ENCODE assay signal across 22 cellular contexts in genomic region chr17:61368832-61369468, GRCh38. TPM values are rescaled to one million over a fixed set of nuclear protein-coding genes. Genes with fewer than 3 reads are reported as not detected.
DNase-seq lines count a peak whose midpoint lies in the region; ATAC-seq, FAIRE-seq and TF ChIP-seq lines count a peak whose summit lies in the region.
"Had no signal": no experiment of that assay in that cellular context is flagged by ENCODE, and none has a peak within 500 bp of the region (broad histone marks: within the 10 kb centered on the region; RNA-seq: fewer than 3 reads in every experiment).

No MANE protein-coding gene starts in this region.

- no peak overlapping the region for H2AFZ ChIP-seq in H9 (ENCODE audit: low read length)
- H2AFZ ChIP-seq in H1 (ENCODE audit: low read length), result no peak overlapping the region
- H2AFZ ChIP-seq in neuronal stem cell (ENCODE audit: low read length), result peak overlapping the region; percentile 69

- H3K36me3 ChIP-seq in H1 (ENCODE audit: control insufficient read depth in 2 of 4, insufficient read depth in 4 of 4, low read length in 3 of 4) (no peaks in the 10 kb centered on the region), neuronal stem cell (replicated peaks in 1 of 2; ENCODE audit: control insufficient read depth in 2 of 2, insufficient read depth in 2 of 2, low read length in 2 of 2) (no peaks in the 10 kb centered on the region)

- H3K14ac ChIP-seq in H9 (ENCODE audit: insufficient read depth, low read length) (peak overlapping the region; percentile 46; the same call in 1 of the 2 replicates), H1 (ENCODE audit: insufficient read length) (no peak overlapping the region), neuronal stem cell (ENCODE audit: low read length) (no peak overlapping the region)

- H3K23ac ChIP-seq in H9 (ENCODE audit: insufficient read length, low read depth, low read length) (no peak overlapping the region), H1 (ENCODE audit: insufficient read length) (no peak overlapping the region), neuronal stem cell (ENCODE audit: low read depth, low read length, poor library complexity) (no peak overlapping the region)

- H3K23me2 ChIP-seq in H9 (ENCODE audit: insufficient read length, low read depth, low read length, poor library complexity, severe bottlenecking) (no peaks in the 10 kb centered on the region), H1 (ENCODE audit: low read depth, low read length) (no peaks in the 10 kb centered on the region)

- H3K4me3 Mint-ChIP-seq in H9, result no peak overlapping the region
- H3K4me3 Mint-ChIP-seq: CD4-positive, alpha-beta T cell had no signal

- no peak for ATAC-seq in GM21447 (IDR thresholded peaks at IDR 0.05; ENCODE audit: unreplicated experiment)
- ATAC-seq: HCT116, PC-3 had no signal

- H4K20me1 ChIP-seq in H9 (ENCODE audit: control insufficient read depth, insufficient read depth, insufficient read length) (no peaks in the 10 kb centered on the region), H1 (replicated peaks in 1 of 2; ENCODE audit: control insufficient read depth in 1 of 2, insufficient read depth in 2 of 2, low read length in 2 of 2) (peaks cover 0 to 2% of the 10 kb centered on the region in 2 experiments)

- H3K27me3 ChIP-seq in H9 (ENCODE audit: insufficient read depth, low read length), result no peaks in the 10 kb centered on the region
- H3K27me3 ChIP-seq in H1 (replicated peaks in 1 of 4; ENCODE audit: control insufficient read depth in 3 of 4, extremely low read depth in 1 of 4, insufficient read depth in 3 of 4, low read length in 3 of 4), result no peaks in the 10 kb centered on the region; a peak in 1 of 7 replicates
- H3K27me3 ChIP-seq in neuronal stem cell (ENCODE audit: control insufficient read depth in 3 of 3, insufficient read depth in 3 of 3, low read depth in 1 of 3, low read length in 3 of 3), result no peaks in the 10 kb centered on the region

- H4K5ac ChIP-seq in H9 (ENCODE audit: insufficient read length, low read depth, low read length) (no peak overlapping the region), H1 (ENCODE audit: insufficient read length, low read depth, low read length) (no peak overlapping the region)

- no CpG with 5 or more reads among the region's 8 CpGs for WGBS in H9 (ENCODE audit: extremely low coverage, insufficient read length, low lambda C conversion rate)
- WGBS in H1 (ENCODE audit: extremely low coverage in 1 of 2, insufficient coverage in 1 of 2, insufficient read length in 1 of 2, insufficient replicate concordance in 2 of 2, low coverage in 1 of 2, low lambda C conversion rate in 2 of 2, missing lambda C conversion rate in 1 of 2), 2 experiments, result 96% methylated on average over 8 of the region's 8 CpGs; no CpG with 5 or more reads in 1 of the 2 experiments
- no CpG with 5 or more reads among the region's 8 CpGs for WGBS in neuronal stem cell (ENCODE audit: extremely low coverage in 2 of 2, insufficient read length in 2 of 2, insufficient replicate concordance in 1 of 2), 2 donors

- H2BK20ac ChIP-seq in H9 (ENCODE audit: low read depth, low read length, poor library complexity, severe bottlenecking), result no peak overlapping the region
- no peak overlapping the region for H2BK20ac ChIP-seq in H1 (ENCODE audit: low read length)

- no peak overlapping the region for H2AK5ac ChIP-seq in H9 (ENCODE audit: insufficient read length, low read length)
- no peak overlapping the region for H2AK5ac ChIP-seq in H1 (ENCODE audit: low read depth, low read length)
- H2AK5ac ChIP-seq in neuronal stem cell (ENCODE audit: low read depth, low read length), result no peak overlapping the region

- POLR2A ChIA-PET in H1 (lab: Charles Lee; ENCODE audit: partially characterized antibody), result no interaction called here

- H3K18ac ChIP-seq in H9 (ENCODE audit: insufficient read length, low read depth, low read length) (no peak overlapping the region), H1 (ENCODE audit: extremely low read depth, low read length) (no peak overlapping the region), neuronal stem cell (ENCODE audit: low read length) (peak overlapping the region; percentile 54)

- no peak overlapping the region for H4K91ac ChIP-seq in H9 (ENCODE audit: insufficient read length, low read depth, low read length)
- H4K91ac ChIP-seq in H1 (replicated peaks; ENCODE audit: insufficient read length, low read length), result no peak overlapping the region
- no peak overlapping the region for H4K91ac ChIP-seq in neuronal stem cell (ENCODE audit: low read depth, low read length, poor library complexity)

- no peaks in the 10 kb centered on the region for H3K36me3 Mint-ChIP-seq in H9 (ENCODE audit: insufficient read depth in 1 of 3, low read depth in 3 of 3)

- H3K9ac ChIP-seq in H9 (ENCODE audit: extremely low read depth, insufficient read length, low read length), result no peak overlapping the region
- H3K9ac ChIP-seq in H1 (replicated peaks in 1 of 4; ENCODE audit: extremely low read depth in 1 of 4, low read depth in 3 of 4, low read length in 3 of 4), result no peak overlapping the region
- H3K9ac ChIP-seq in neuronal stem cell (ENCODE audit: low read depth, low read length, poor library complexity), result no peak overlapping the region
- H3K9ac ChIP-seq: KMS-11 had no signal

- H3K9me3 Mint-ChIP-seq in H9, result no peaks in the 10 kb centered on the region
- H3K9me3 Mint-ChIP-seq: CD4-positive, alpha-beta T cell had no signal

- H3T11ph ChIP-seq in H9 (ENCODE audit: low read length), result no peak overlapping the region

- H3K4me1 Mint-ChIP-seq in H9, result peaks cover 14 to 23% of the 10 kb centered on the region in 2 experiments

- CTCF ChIA-PET in H1 (lab: Charles Lee; ENCODE audit: partially characterized antibody), result interaction anchor here (1.2 to 3.3 kb wide), 3 partner anchors 10 to 23 kb away, joined by 3 to 10 read pairs (median 8); no protein-coding TSS in a partner anchor

- H3K27ac Mint-ChIP-seq in H9, result peak overlapping the region in 1 of 3 experiments; percentile 49; a peak in 4 of 7 replicates
- H3K27ac Mint-ChIP-seq: CD4-positive, alpha-beta T cell had no signal

- H3K56ac ChIP-seq in H9 (ENCODE audit: insufficient read length, low read depth, low read length) (no peak overlapping the region), H1 (replicated peaks; ENCODE audit: insufficient read length, low read depth, low read length) (no peak overlapping the region)

- H3K27ac ChIP-seq in H9 (ENCODE audit: insufficient read length, low read depth, low read length) (no peak overlapping the region), H1 (ENCODE audit: low read depth, low read length) (no peak overlapping the region), neuronal stem cell (replicated peaks; ENCODE audit: low read length) (peak overlapping the region; percentile 11), substantia nigra (ENCODE audit: low read depth, low read length, poor library complexity, severe bottlenecking) (peak overlapping the region; percentile 35)
- H3K27ac ChIP-seq: KMS-11 had no signal

- no peak overlapping the region for H2BK15ac ChIP-seq in H9 (ENCODE audit: low read depth, low read length)
- H2BK15ac ChIP-seq in H1 (ENCODE audit: low read length), result peak overlapping the region; percentile 8; the same call in 1 of the 2 replicates
- H2BK15ac ChIP-seq in neuronal stem cell (ENCODE audit: low read length), result no peak overlapping the region

- H3K4ac ChIP-seq in H9 (ENCODE audit: low read depth, low read length) (no peak overlapping the region), H1 (replicated peaks; ENCODE audit: insufficient read length, low read depth, low read length) (no peak overlapping the region), neuronal stem cell (ENCODE audit: low read length) (no peak overlapping the region)

- DNase-seq in H9 (no peak), H1 (ENCODE audit: low read depth in 1 of 2, low spot score in 2 of 2) (no peak), neuronal stem cell (ENCODE audit: low spot score) (no peak), substantia nigra (lab: John Stamatoyannopoulos, UW) (peak in 3 of 49 donors; percentile 8 to 27 (median 12)), putamen (ENCODE audit: low spot score) (no peak)
- no peak for DNase-seq in central memory CD4-positive, alpha-beta T cell
- no peak for DNase-seq in activated naive CD4-positive, alpha-beta T cell (lab: John Stamatoyannopoulos, UW)
- DNase-seq: CD4-positive, alpha-beta T cell; COR-L47; DMS79; NCI-H1092 treated with DMSO at 0.1 percent for 48 hours; NCI-H146; NCI-H2029; NCI-H2171; NCI-H446; NCI-H526; PC-3; RPMI8226; SHP77 had no signal

- no peaks in the 10 kb centered on the region for H3K27me3 Mint-ChIP-seq in H9 (ENCODE audit: low read depth)
- H3K27me3 Mint-ChIP-seq: CD4-positive, alpha-beta T cell had no signal

- H2BK120ac ChIP-seq in H9 (ENCODE audit: low read depth, low read length, poor library complexity, severe bottlenecking), result no peak overlapping the region
- H2BK120ac ChIP-seq in H1 (replicated peaks; ENCODE audit: low read depth, low read length), result no peak overlapping the region
- H2BK120ac ChIP-seq in neuronal stem cell (ENCODE audit: low read depth, low read length), result no peak overlapping the region

- no peaks in the 10 kb centered on the region for H3K4me1 ChIP-seq in H9 (ENCODE audit: insufficient read depth, low read length)
- peaks cover 0 to 3% (median 1%) of the 10 kb centered on the region in 4 experiments; a peak in 2 of 7 replicates for H3K4me1 ChIP-seq in H1 (replicated peaks in 1 of 4; ENCODE audit: control insufficient read depth in 3 of 4, insufficient read depth in 4 of 4, low read length in 3 of 4)
- H3K4me1 ChIP-seq in neuronal stem cell (ENCODE audit: control insufficient read depth in 2 of 2, insufficient read depth in 1 of 2, low read depth in 1 of 2, low read length in 2 of 2), result peaks cover 6 to 14% of the 10 kb centered on the region in 2 donors

- FAIRE-seq in H1 (lab: Jason Lieb, UNC), result no peak

- no peak overlapping the region for H3K4me3 ChIP-seq in H1 (ENCODE audit: extremely low read depth in 1 of 4, insufficient read depth in 2 of 4, low read depth in 3 of 4, low read length in 4 of 4)
- no peak overlapping the region for H3K4me3 ChIP-seq in neuronal stem cell (ENCODE audit: low read length in 2 of 2)

- TF ChIP-seq EP300 in H1 (IDR thresholded peaks at IDR 0.05; ENCODE audit: borderline replicate concordance in 1 of 2, low read depth in 2 of 2, low read length in 2 of 2), result no peak

- no peaks in the 10 kb centered on the region for H3K9me3 ChIP-seq in H9 (ENCODE audit: control insufficient read depth, low read depth, low read length)
- no peaks in the 10 kb centered on the region for H3K9me3 ChIP-seq in H1 (ENCODE audit: insufficient read depth in 2 of 2, low read depth in 1 of 2, low read length in 1 of 2)
- peaks cover 0 to 2% of the 10 kb centered on the region in 2 donors for H3K9me3 ChIP-seq in neuronal stem cell (replicated peaks in 1 of 2; ENCODE audit: control insufficient read depth in 2 of 2, insufficient read depth in 1 of 2, low read depth in 1 of 2, low read length in 2 of 2)

- H3K79me2 ChIP-seq in H9 (ENCODE audit: insufficient read depth, low read length) (no peaks in the 10 kb centered on the region), H1 (ENCODE audit: control insufficient read depth in 1 of 2, insufficient read depth in 2 of 2, low read length in 2 of 2) (no peaks in the 10 kb centered on the region)

- TF ChIP-seq RAD21 in H1 (IDR thresholded peaks at IDR 0.05 in 1 of 2, conservative IDR thresholded peaks at IDR 0.05 in 1 of 2; ENCODE audit: low read depth in 2 of 2, low read length in 2 of 2), result no peak

- no peak overlapping the region for H4K8ac ChIP-seq in H9 (replicated peaks; ENCODE audit: insufficient read length, low read depth, low read length)
- no peak overlapping the region for H4K8ac ChIP-seq in H1 (ENCODE audit: extremely low read depth, insufficient read depth, low read length)
- H4K8ac ChIP-seq in neuronal stem cell (ENCODE audit: low read depth, low read length), result no peak overlapping the region

- H3K4me2 ChIP-seq in H9 (ENCODE audit: insufficient read depth, insufficient read length, low read length), result no peak overlapping the region
- H3K4me2 ChIP-seq in H1 (ENCODE audit: insufficient read depth in 1 of 2, low read depth in 2 of 2, low read length in 2 of 2), result no peak overlapping the region
- no peak overlapping the region for H3K4me2 ChIP-seq in neuronal stem cell (ENCODE audit: insufficient read depth, low read length, poor library complexity, severe bottlenecking)
- H3K4me2 ChIP-seq: KMS-11 had no signal

- H2BK5ac ChIP-seq in H9 (ENCODE audit: insufficient read length, low read length), result no peak overlapping the region
- no peak overlapping the region for H2BK5ac ChIP-seq in H1 (ENCODE audit: low read depth, low read length)
- no peak overlapping the region for H2BK5ac ChIP-seq in neuronal stem cell (ENCODE audit: low read length)

- no peak overlapping the region for H2BK12ac ChIP-seq in H9 (ENCODE audit: insufficient read length, low read depth, low read length)
- no peak overlapping the region for H2BK12ac ChIP-seq in H1 (ENCODE audit: low read depth, low read length)
- H2BK12ac ChIP-seq in neuronal stem cell (ENCODE audit: low read length), result no peak overlapping the region

- no peak for TF ChIP-seq POLR2A in H1 (IDR thresholded peaks at IDR 0.05; ENCODE audit: control extremely low read depth in 1 of 2, low read depth in 2 of 2, low read length in 2 of 2)

- no peaks in the 10 kb centered on the region for H3K79me1 ChIP-seq in H9 (ENCODE audit: insufficient read depth, low read depth, low read length, poor library complexity, severe bottlenecking)
- no peaks in the 10 kb centered on the region for H3K79me1 ChIP-seq in H1 (ENCODE audit: low read depth, low read length)
- H3K79me1 ChIP-seq in neuronal stem cell (ENCODE audit: low read depth, low read length), result no peaks in the 10 kb centered on the region

- TF ChIP-seq CTCF in H9 (conservative IDR thresholded peaks at IDR 0.05) (no peak), H1 (IDR thresholded peaks at IDR 0.05; ENCODE audit: control extremely low read depth in 1 of 3, insufficient read depth in 1 of 3, low read depth in 1 of 3, low read length in 3 of 3) (no peak)

RNA-seq across cellular contexts. Expression of gene TBX2, which starts 30.7 kb away (rescaled TPM):
- not detected in 2 replicates for total RNA-seq in H9 (2021)
- total RNA-seq in H1 (2021; fragmentation: NEBNext Ultra II Directional; extraction: Animal tissue kit (Norgen Biotek cat#: 25700)), result not detected in 2 replicates
- 0.02 TPM in 1 of 2 replicates, not detected in the other for polyA plus RNA-seq in H1 (2011; rRNA removed)
- polyA plus RNA-seq in H1 (2011; cell fraction: cytosol; rRNA removed), result not detected
- not detected for polyA plus RNA-seq in H1 (2011; cell fraction: nucleus; rRNA removed)
- 0.09 TPM in 1 of 4 replicates, not detected in the others for polyA plus RNA-seq in H1 (2012, experiment 1 of 2)
- not detected for polyA plus RNA-seq in H1 (2012, experiment 2 of 2)
- polyA plus RNA-seq in H1 (2013, experiment 1 of 2), result not detected
- polyA plus RNA-seq in H1 (2013, experiment 2 of 2), result not detected
- polyA minus RNA-seq in H1 (2011; rRNA and poly(A)+ RNA removed), result not detected in 2 replicates
- polyA minus RNA-seq in H1 (2011; cell fraction: cytosol; rRNA and poly(A)+ RNA removed), result not detected
- polyA minus RNA-seq in H1 (2011; cell fraction: nucleus; rRNA and poly(A)+ RNA removed), result not detected
- polyA plus RNA-seq in neuronal stem cell (2013, experiment 1 of 2), result not detected
- not detected for polyA plus RNA-seq in neuronal stem cell (2013, experiment 2 of 2)

Comparison
In these comparisons a context has a peak if more than half of its experiments do, and no peak if none do; other contexts are left out.
1. H3K27ac ChIP-seq: peak in neuronal stem cell (single experiment) and substantia nigra (single experiment); none in H9 (single experiment) and H1 (single experiment).